Comparison of ENCODE assay signal across 14 cellular contexts in the genomic region with DNA sequence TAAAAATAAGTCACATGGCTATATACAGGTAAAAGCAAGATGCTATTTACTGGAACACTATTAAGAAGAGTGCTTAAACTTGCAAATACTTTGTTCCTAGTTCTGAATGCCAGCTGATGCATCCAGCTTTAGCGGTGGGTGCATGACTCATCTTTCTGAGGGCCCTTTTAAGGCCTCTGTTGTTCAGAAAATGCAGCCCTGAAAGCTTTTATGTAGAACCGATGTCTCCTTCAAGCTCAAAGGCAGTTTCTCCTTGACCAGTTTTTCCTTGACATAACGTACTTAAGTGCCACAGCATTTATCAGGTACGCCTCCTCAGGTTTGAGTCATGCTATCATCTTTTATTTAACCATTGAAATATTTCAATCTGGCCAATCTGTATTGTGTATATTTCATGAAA.
DNase-seq lines count a peak whose midpoint lies in the region; FAIRE-seq and TF ChIP-seq lines count a peak whose summit lies in the region.
"Had no signal": no experiment of that assay in that cellular context is flagged by ENCODE, and none has a peak within 500 bp of the region (broad histone marks: within the 10 kb centered on the region; RNA-seq: fewer than 3 reads in every experiment).

No MANE protein-coding gene starts in this region.

- H3K79me1 ChIP-seq in neuronal stem cell (ENCODE audit: low read depth, low read length) = no peaks in the 10 kb centered on the region

- H3K9ac ChIP-seq in endothelial cell of umbilical vein (replicated peaks; ENCODE audit: extremely low read depth, insufficient read depth, low read length) = peak overlapping the region; percentile 67
- no peak overlapping the region for H3K9ac ChIP-seq in neuronal stem cell (ENCODE audit: low read depth, low read length, poor library complexity)
- no peak overlapping the region for H3K9ac ChIP-seq in MM.1S (ENCODE audit: low read length)

- H3K4me1 ChIP-seq in endothelial cell of umbilical vein (ENCODE audit: control insufficient read depth, extremely low read depth, insufficient read depth, low read length) (peaks cover 25% of the 10 kb centered on the region), neuronal stem cell (ENCODE audit: control insufficient read depth in 2 of 2, insufficient read depth in 1 of 2, low read depth in 1 of 2, low read length in 2 of 2) (peaks cover 3 to 4% of the 10 kb centered on the region in 2 donors), MM.1S (ENCODE audit: low read length) (no peaks in the 10 kb centered on the region)
- H3K4me1 ChIP-seq in CD8-positive, alpha-beta memory T cell (ENCODE audit: insufficient read depth, low read length) = no peaks in the 10 kb centered on the region
- H3K4me1 ChIP-seq: gastroesophageal sphincter had no signal

- H3K4me2 ChIP-seq in endothelial cell of umbilical vein (ENCODE audit: insufficient read depth, low read length) = peak overlapping the region; percentile 92
- H3K4me2 ChIP-seq in neuronal stem cell (ENCODE audit: insufficient read depth, low read length, poor library complexity, severe bottlenecking) = no peak overlapping the region
- no peak overlapping the region for H3K4me2 ChIP-seq in MM.1S (ENCODE audit: low read depth, low read length)

- no peak overlapping the region for H3K4me3 ChIP-seq in NB4 (ENCODE audit: low read depth, low read length)
- H3K4me3 ChIP-seq in endothelial cell of umbilical vein (replicated peaks in 1 of 3; ENCODE audit: insufficient read depth in 1 of 3, low read depth in 1 of 3, low read length in 3 of 3) = no peak overlapping the region
- H3K4me3 ChIP-seq in neuronal stem cell (ENCODE audit: low read length in 2 of 2) = no peak overlapping the region
- no peak overlapping the region for H3K4me3 ChIP-seq in CD8-positive, alpha-beta memory T cell (ENCODE audit: low read length)
- no peak overlapping the region for H3K4me3 ChIP-seq in MM.1S (ENCODE audit: low read length)
- H3K4me3 ChIP-seq: gastroesophageal sphincter had no signal

- no peaks in the 10 kb centered on the region for H3K4me1 Mint-ChIP-seq in CD8-positive, alpha-beta memory T cell
- H3K4me1 Mint-ChIP-seq: naive thymus-derived CD8-positive, alpha-beta T cell had no signal

- H3K79me2 ChIP-seq in endothelial cell of umbilical vein (ENCODE audit: control insufficient read depth, insufficient read depth, low read length) = no peaks in the 10 kb centered on the region
- no peaks in the 10 kb centered on the region for H3K79me2 ChIP-seq in MM.1S (ENCODE audit: low read length)

- H3K9me3 ChIP-seq in endothelial cell of umbilical vein (replicated peaks; ENCODE audit: control insufficient read depth, insufficient read depth, low read length) (no peaks in the 10 kb centered on the region), neuronal stem cell (replicated peaks in 1 of 2; ENCODE audit: control insufficient read depth in 2 of 2, insufficient read depth in 1 of 2, low read depth in 1 of 2, low read length in 2 of 2) (no peaks in the 10 kb centered on the region), MM.1S (replicated peaks; ENCODE audit: insufficient read depth, low read length) (no peaks in the 10 kb centered on the region)
- H3K9me3 ChIP-seq in CD8-positive, alpha-beta memory T cell (ENCODE audit: low read length) = no peaks in the 10 kb centered on the region
- H3K9me3 ChIP-seq: gastroesophageal sphincter had no signal

- no peak overlapping the region for H4K8ac ChIP-seq in neuronal stem cell (ENCODE audit: low read depth, low read length)

- no peaks in the 10 kb centered on the region for H3K36me3 Mint-ChIP-seq in CD8-positive, alpha-beta memory T cell
- H3K36me3 Mint-ChIP-seq: naive thymus-derived CD8-positive, alpha-beta T cell had no signal

- no peak overlapping the region for H3K4me3 Mint-ChIP-seq in CD8-positive, alpha-beta memory T cell
- H3K4me3 Mint-ChIP-seq: naive thymus-derived CD8-positive, alpha-beta T cell had no signal

- no peak overlapping the region for H2AK5ac ChIP-seq in neuronal stem cell (ENCODE audit: low read depth, low read length)

- no peak overlapping the region for H3K4ac ChIP-seq in neuronal stem cell (ENCODE audit: low read length)

- H3K27ac ChIP-seq in endothelial cell of umbilical vein (ENCODE audit: insufficient read depth, low read depth, low read length) (peak overlapping the region; percentile 74), neuronal stem cell (replicated peaks; ENCODE audit: low read length) (no peak overlapping the region), MM.1S (ENCODE audit: low read length) (no peak overlapping the region)
- H3K27ac ChIP-seq in CD8-positive, alpha-beta memory T cell (ENCODE audit: low read depth, low read length) = no peak overlapping the region
- H3K27ac ChIP-seq: gastroesophageal sphincter had no signal

- no peak overlapping the region for H3K18ac ChIP-seq in neuronal stem cell (ENCODE audit: low read length)

- no peaks in the 10 kb centered on the region for H3K27me3 Mint-ChIP-seq in CD8-positive, alpha-beta memory T cell

- intact Hi-C loops in endothelial cell of umbilical vein (cut with micrococcal nuclease) = loop anchor here (5.0 kb wide), 3 partner anchors 48 to 647 kb away; partner anchors contain the start of gene GCLC
- intact Hi-C loops in posterior cingulate gyrus (cut with DNase I) = no loop called here

- H2BK12ac ChIP-seq in neuronal stem cell (ENCODE audit: low read length) = no peak overlapping the region

- H2BK120ac ChIP-seq in neuronal stem cell (ENCODE audit: low read depth, low read length) = no peak overlapping the region

- no peak overlapping the region for H2BK5ac ChIP-seq in neuronal stem cell (ENCODE audit: low read length)

- H2AFZ ChIP-seq in endothelial cell of umbilical vein (ENCODE audit: low read depth, low read length) (peak overlapping the region; percentile 28), neuronal stem cell (ENCODE audit: low read length) (peak overlapping the region; percentile 84), MM.1S (ENCODE audit: low read length) (no peak overlapping the region)

- BruUV-seq in endothelial cell of umbilical vein (replicated peaks; lab: Mats Ljungman, UMichigan) = no TSS peak

- no CpG with 5 or more reads among the region's 4 CpGs for WGBS in neuronal stem cell (ENCODE audit: extremely low coverage in 2 of 2, insufficient read length in 2 of 2, insufficient replicate concordance in 1 of 2), 2 donors

- dilution Hi-C loops in endothelial cell of umbilical vein (cut with MboI; ENCODE audit: extremely low pct_ligation_motif_present, low sequenced_read_pairs) = no loop called here

- H2BK15ac ChIP-seq in neuronal stem cell (ENCODE audit: low read length) = no peak overlapping the region

- H4K91ac ChIP-seq in neuronal stem cell (ENCODE audit: low read depth, low read length, poor library complexity) = no peak overlapping the region

- peaks cover 2 to 10% (median 3%) of the 10 kb centered on the region in 5 donors for H3K9me3 Mint-ChIP-seq in CD8-positive, alpha-beta memory T cell

- H4K20me1 ChIP-seq in endothelial cell of umbilical vein (replicated peaks; ENCODE audit: control insufficient read depth, extremely low read depth, insufficient read depth, low read length) (no peaks in the 10 kb centered on the region), MM.1S (ENCODE audit: insufficient read depth, low read length) (no peaks in the 10 kb centered on the region)

- peak; percentile 59 for FAIRE-seq in endothelial cell of umbilical vein (lab: Jason Lieb, UNC)

- no peaks in the 10 kb centered on the region for H3K27me3 ChIP-seq in endothelial cell of umbilical vein (ENCODE audit: control insufficient read depth in 2 of 2, insufficient read depth in 2 of 2, low read length in 2 of 2)
- no peaks in the 10 kb centered on the region for H3K27me3 ChIP-seq in neuronal stem cell (ENCODE audit: control insufficient read depth in 3 of 3, insufficient read depth in 3 of 3, low read depth in 1 of 3, low read length in 3 of 3)
- H3K27me3 ChIP-seq in CD8-positive, alpha-beta memory T cell (ENCODE audit: insufficient read depth, low read length, poor library complexity, severe bottlenecking) = no peaks in the 10 kb centered on the region
- no peaks in the 10 kb centered on the region for H3K27me3 ChIP-seq in MM.1S (replicated peaks; ENCODE audit: insufficient read depth, low read length)
- H3K27me3 ChIP-seq: gastroesophageal sphincter had no signal

- DNase-seq in EL (peak; percentile 39), NB4 (ENCODE audit: low read depth) (peak; percentile 36), endothelial cell of umbilical vein (ENCODE audit: low read depth, low spot score) (no peak), neuronal stem cell (ENCODE audit: low spot score) (no peak), NCI-H1092 treated with DMSO at 0.1 percent for 48 hours (lab: John Stamatoyannopoulos, UW) (no peak), posterior cingulate gyrus (no peak), MM.1S (no peak)
- DNase-seq in CD8-positive, alpha-beta memory T cell = no peak
- DNase-seq: activated CD4-positive, alpha-beta T cell treated with anti-CD3 and anti-CD28 coated beads for 1 hour; DND-41; KG1; naive thymus-derived CD8-positive, alpha-beta T cell; NK-92 treated with Interleukin-12 subunit alpha and Interleukin-12 subunit beta, amount 100 ng/mL, for 24 hours had no signal

- no peak overlapping the region for H3K27ac Mint-ChIP-seq in CD8-positive, alpha-beta memory T cell
- H3K27ac Mint-ChIP-seq: naive thymus-derived CD8-positive, alpha-beta T cell had no signal

- TF ChIP-seq CTCF in NB4 (IDR thresholded peaks at IDR 0.05; ENCODE audit: low read depth, low read length) = no peak
- TF ChIP-seq CTCF in endothelial cell of umbilical vein (IDR thresholded peaks at IDR 0.05; ENCODE audit: extremely low read depth in 1 of 2, insufficient read depth in 1 of 2, low read depth in 1 of 2, low read length in 2 of 2) = no peak
- TF ChIP-seq CTCF in MM.1S (IDR thresholded peaks at IDR 0.05; ENCODE audit: low read length) = no peak

- no peak overlapping the region for H3K23ac ChIP-seq in neuronal stem cell (ENCODE audit: low read depth, low read length, poor library complexity)

- no peaks in the 10 kb centered on the region for H3F3A ChIP-seq in MM.1S (ENCODE audit: insufficient read depth, low read length)

- POLR2A ChIA-PET in endothelial cell of umbilical vein (lab: Charles Lee) = interaction anchor here (0.5 to 1.0 kb wide), 3 partner anchors 50 to 460 kb away, joined by 3 to 4 read pairs (median 4); no protein-coding TSS in a partner anchor
- POLR2A ChIA-PET in CD8-positive, alpha-beta memory T cell (lab: Charles Lee) = no interaction called here

- TF ChIP-seq POLR2A in NB4 (IDR thresholded peaks at IDR 0.05; ENCODE audit: extremely low read depth, insufficient read length) = no peak
- TF ChIP-seq POLR2A in endothelial cell of umbilical vein (IDR thresholded peaks at IDR 0.05; ENCODE audit: low read depth, low read length) = no peak

- H3K14ac ChIP-seq in neuronal stem cell (ENCODE audit: low read length) = no peak overlapping the region

- CTCF ChIA-PET in endothelial cell of umbilical vein (lab: Charles Lee) = interaction anchor here (0.6 to 2.3 kb wide), 6 partner anchors 11 to 524 kb away, joined by 3 to 10 read pairs (median 4); partner anchors contain the start of gene MLIP
- CTCF ChIA-PET in CD8-positive, alpha-beta memory T cell (lab: Charles Lee) = no interaction called here

- H3K9me1 ChIP-seq in endothelial cell of umbilical vein (replicated peaks; ENCODE audit: control insufficient read depth, extremely low read depth, insufficient read depth, low read length) = no peaks in the 10 kb centered on the region

- no peaks in the 10 kb centered on the region for H3K9me2 ChIP-seq in MM.1S (replicated peaks; ENCODE audit: insufficient read depth, low read length)

- H3K36me3 ChIP-seq in endothelial cell of umbilical vein (ENCODE audit: control insufficient read depth in 2 of 2, extremely low read depth in 1 of 2, insufficient read depth in 2 of 2, low read length in 2 of 2) (no peaks in the 10 kb centered on the region), neuronal stem cell (replicated peaks in 1 of 2; ENCODE audit: control insufficient read depth in 2 of 2, insufficient read depth in 2 of 2, low read length in 2 of 2) (no peaks in the 10 kb centered on the region), MM.1S (replicated peaks; ENCODE audit: insufficient read depth, low read length) (no peaks in the 10 kb centered on the region)
- no peaks in the 10 kb centered on the region for H3K36me3 ChIP-seq in CD8-positive, alpha-beta memory T cell (ENCODE audit: insufficient read depth, low read length)
- H3K36me3 ChIP-seq: gastroesophageal sphincter had no signal

Comparison
In these comparisons a context has a peak if more than half of its experiments do, and no peak if none do; other contexts are left out.
1. DNase-seq: peak in EL (single experiment) and NB4 (single experiment); none in endothelial cell of umbilical vein (single experiment), neuronal stem cell (single experiment), NCI-H1092 treated with DMSO at 0.1 percent for 48 hours (single experiment), CD8-positive, alpha-beta memory T cell (0 of 5), posterior cingulate gyrus (0 of 10) and MM.1S (single experiment).